1 cellular context compared by ENCODE assay signal in genomic region chr5:80491296-80491695, GRCh38.
TF ChIP-seq lines count a peak whose summit lies in the region.

No MANE protein-coding gene starts in this region.

TF ChIP-seq in HepG2, 621 proteins besides CTCF, POLR2A, EP300 and RAD21 (continued from another document):
- TF ChIP-seq ZNF318 (CRISPR knock-in tag; IDR thresholded peaks at IDR 0.05): no peak
- no peak for TF ChIP-seq CENPBD1 (CRISPR knock-in tag; IDR thresholded peaks at IDR 0.05; ENCODE audit: borderline replicate concordance, low read depth)
- TF ChIP-seq FOXA3 (CRISPR knock-in tag; IDR thresholded peaks at IDR 0.05): no peak
- no peak for TF ChIP-seq GABPA (IDR thresholded peaks at IDR 0.05; ENCODE audit: low read depth, low read length)
- no peak for TF ChIP-seq GABPA (CRISPR knock-in tag; IDR thresholded peaks at IDR 0.05; ENCODE audit: low read depth)
- peak; percentile 80 for TF ChIP-seq ZNF770 (CRISPR knock-in tag; IDR thresholded peaks at IDR 0.05)
- TF ChIP-seq TEAD3 (CRISPR knock-in tag; optimal IDR thresholded peaks at IDR 0.05; ENCODE audit: borderline replicate concordance): peak; percentile 13
- TF ChIP-seq ZMYM3 (CRISPR knock-in tag; IDR thresholded peaks at IDR 0.05): 0 out of 2 replicates have a peak, but pooled peaks have one; percentile 39
- TF ChIP-seq ZMAT5 (CRISPR knock-in tag; IDR thresholded peaks at IDR 0.05; ENCODE audit: borderline replicate concordance, low read depth): no peak
- 0 out of 2 replicates have a peak, but pooled peaks have one; percentile 33 for TF ChIP-seq ZNF331 (CRISPR knock-in tag; IDR thresholded peaks at IDR 0.05)
- no peak for TF ChIP-seq ZNF343 (CRISPR knock-in tag; IDR thresholded peaks at IDR 0.05)
- no peak for TF ChIP-seq ZNF24 (IDR thresholded peaks at IDR 0.05)
- TF ChIP-seq AGO1 (IDR thresholded peaks at IDR 0.05; ENCODE audit: low read depth, low read length, poor library complexity, severe bottlenecking): no peak
- TF ChIP-seq SP5 (CRISPR knock-in tag; IDR thresholded peaks at IDR 0.05; ENCODE audit: borderline replicate concordance, low read depth): peak; percentile 57
- no peak for TF ChIP-seq ZZZ3 (CRISPR knock-in tag; IDR thresholded peaks at IDR 0.05; ENCODE audit: borderline replicate concordance)
- 0 out of 2 replicates have a peak, but pooled peaks have one; percentile 56 for TF ChIP-seq ZMYM2 (CRISPR knock-in tag; IDR thresholded peaks at IDR 0.05)
- TF ChIP-seq REPIN1 (CRISPR knock-in tag; IDR thresholded peaks at IDR 0.05; ENCODE audit: borderline replicate concordance, low read depth): peak; percentile 30; the same call in 1 of the 2 replicates
- TF ChIP-seq HNRNPL (IDR thresholded peaks at IDR 0.05; ENCODE audit: low read depth, low read length): no peak
- no peak for TF ChIP-seq ETS1 (CRISPR knock-in tag; IDR thresholded peaks at IDR 0.05)
- TF ChIP-seq GPBP1L1 (CRISPR knock-in tag; IDR thresholded peaks at IDR 0.05): no peak
- TF ChIP-seq ZNF225 (CRISPR knock-in tag; IDR thresholded peaks at IDR 0.05): no peak
- no peak for TF ChIP-seq PLSCR1 (CRISPR knock-in tag; IDR thresholded peaks at IDR 0.05; ENCODE audit: borderline replicate concordance)
- peak; percentile 51; the same call in 1 of the 2 replicates for TF ChIP-seq HNF4A (CRISPR knock-in tag; IDR thresholded peaks at IDR 0.05)
- no peak for TF ChIP-seq TBX2 (CRISPR knock-in tag; IDR thresholded peaks at IDR 0.05; ENCODE audit: borderline replicate concordance)
- TF ChIP-seq ZBTB38 (CRISPR knock-in tag; IDR thresholded peaks at IDR 0.05): 0 out of 2 replicates have a peak, but pooled peaks have one; percentile 29
- no peak for TF ChIP-seq UBTF (CRISPR knock-in tag; IDR thresholded peaks at IDR 0.05)
- TF ChIP-seq ZNF446 (CRISPR knock-in tag; IDR thresholded peaks at IDR 0.05): no peak
- TF ChIP-seq PHF21A (CRISPR knock-in tag; IDR thresholded peaks at IDR 0.05): no peak
- peak; percentile 31; the same call in 1 of the 2 replicates for TF ChIP-seq SAP130 (CRISPR knock-in tag; IDR thresholded peaks at IDR 0.05; ENCODE audit: low read depth)
- TF ChIP-seq PAF1 (CRISPR knock-in tag; IDR thresholded peaks at IDR 0.05): no peak
- no peak for TF ChIP-seq TARDBP (CRISPR knock-in tag; IDR thresholded peaks at IDR 0.05)
- no peak for TF ChIP-seq ZNF510 (CRISPR knock-in tag; IDR thresholded peaks at IDR 0.05; ENCODE audit: low read depth)
- TF ChIP-seq MEIS2 (CRISPR knock-in tag; IDR thresholded peaks at IDR 0.05): peak; percentile 73; the same call in 1 of the 2 replicates
